9 cellular contexts compared by ENCODE assay signal in genomic region chr19:48795855-48796142, GRCh38. TPM values are rescaled to one million over a fixed set of nuclear protein-coding genes. Genes with fewer than 3 reads are reported as not detected.
DNase-seq lines count a peak whose midpoint lies in the region; ATAC-seq and TF ChIP-seq lines count a peak whose summit lies in the region.
"Had no signal": no experiment of that assay in that cellular context is flagged by ENCODE, and none has a peak within 500 bp of the region (broad histone marks: within the 10 kb centered on the region; RNA-seq: fewer than 3 reads in every experiment).

No MANE protein-coding gene starts in this region.

- H3K9me3 Mint-ChIP-seq in activated T-cell treated with anti-CD3 and anti-CD28 coated beads, Interleukin-2, amount 50 U/mL, for 72 hours, result no peaks in the 10 kb centered on the region
- no peaks in the 10 kb centered on the region for H3K9me3 Mint-ChIP-seq in activated T-cell treated with anti-CD3 and anti-CD28 coated beads, Interleukin-2, amount 50 U/mL, for 4 hours
- H3K9me3 Mint-ChIP-seq in effector memory CD8-positive, alpha-beta T cell, result no peaks in the 10 kb centered on the region
- H3K9me3 Mint-ChIP-seq in natural killer cell, result no peaks in the 10 kb centered on the region

- H3K27ac Mint-ChIP-seq in activated T-cell treated with anti-CD3 and anti-CD28 coated beads, Interleukin-2, amount 50 U/mL, for 72 hours, result peak overlapping the region; percentile 75
- peak overlapping the region; percentile 35 to 85 for H3K27ac Mint-ChIP-seq in effector memory CD8-positive, alpha-beta T cell
- H3K27ac Mint-ChIP-seq in natural killer cell, result peak overlapping the region; percentile 76 to 93

- ATAC-seq in activated T-cell treated with anti-CD3 and anti-CD28 coated beads, Interleukin-2, amount 50 U/mL, for 72 hours (replicated peaks in 1 of 2), result no peak
- no peak for ATAC-seq in activated T-cell treated with anti-CD3 and anti-CD28 coated beads, Interleukin-2, amount 50 U/mL, for 4 hours
- no peak for ATAC-seq in effector memory CD8-positive, alpha-beta T cell (replicated peaks)
- ATAC-seq in natural killer cell (no peak), GM18498 (IDR thresholded peaks at IDR 0.05; ENCODE audit: unreplicated experiment) (no peak), GM21529 (IDR thresholded peaks at IDR 0.05; ENCODE audit: unreplicated experiment) (no peak)

- no peak for TF ChIP-seq CTCF in natural killer cell (IDR thresholded peaks at IDR 0.05)

- peaks cover 12% of the 10 kb centered on the region for H3K4me1 Mint-ChIP-seq in activated T-cell treated with anti-CD3 and anti-CD28 coated beads, Interleukin-2, amount 50 U/mL, for 72 hours (ENCODE audit: low read depth)
- H3K4me1 Mint-ChIP-seq in activated T-cell treated with anti-CD3 and anti-CD28 coated beads, Interleukin-2, amount 50 U/mL, for 4 hours (ENCODE audit: low read depth), result peaks cover 2% of the 10 kb centered on the region
- peaks cover 5 to 9% of the 10 kb centered on the region in 2 donors for H3K4me1 Mint-ChIP-seq in effector memory CD8-positive, alpha-beta T cell (ENCODE audit: low read depth in 2 of 2)
- peaks cover 13 to 14% of the 10 kb centered on the region in 2 donors for H3K4me1 Mint-ChIP-seq in natural killer cell

- peak overlapping the region in 1 of 2 donors; percentile 89 for H3K4me3 Mint-ChIP-seq in activated T-cell treated with anti-CD3 and anti-CD28 coated beads, Interleukin-2, amount 50 U/mL, for 72 hours
- H3K4me3 Mint-ChIP-seq in activated T-cell treated with anti-CD3 and anti-CD28 coated beads, Interleukin-2, amount 50 U/mL, for 4 hours, result no peak overlapping the region
- peak overlapping the region in 1 of 2 donors; percentile 83 for H3K4me3 Mint-ChIP-seq in effector memory CD8-positive, alpha-beta T cell
- no peak overlapping the region for H3K4me3 Mint-ChIP-seq in natural killer cell

- intact Hi-C loops in natural killer cell (cut with micrococcal nuclease), result loop anchor here (1.0 kb wide), 2 partner anchors 40 to 47 kb away; no protein-coding TSS in a partner anchor

- DNase-seq in activated T-cell treated with anti-CD3 and anti-CD28 coated beads, Interleukin-2, amount 50 U/mL, for 72 hours, result no peak
- DNase-seq in activated T-cell treated with anti-CD3 and anti-CD28 coated beads, Interleukin-2, amount 50 U/mL, for 4 hours, result no peak
- DNase-seq in effector memory CD8-positive, alpha-beta T cell, result no peak
- DNase-seq in natural killer cell (no peak), ureter (ENCODE audit: low spot score) (peak; percentile 70), NCI-H187 (lab: John Stamatoyannopoulos, UW) (no peak)

- H3K36me3 Mint-ChIP-seq in activated T-cell treated with anti-CD3 and anti-CD28 coated beads, Interleukin-2, amount 50 U/mL, for 72 hours (ENCODE audit: insufficient read depth in 2 of 2), result peaks cover 0 to 2% of the 10 kb centered on the region in 2 donors
- no peaks in the 10 kb centered on the region for H3K36me3 Mint-ChIP-seq in activated T-cell treated with anti-CD3 and anti-CD28 coated beads, Interleukin-2, amount 50 U/mL, for 4 hours (ENCODE audit: insufficient read depth)
- H3K36me3 Mint-ChIP-seq in effector memory CD8-positive, alpha-beta T cell (ENCODE audit: insufficient read depth), result no peaks in the 10 kb centered on the region
- H3K36me3 Mint-ChIP-seq in natural killer cell, result no peaks in the 10 kb centered on the region

- H3K27me3 Mint-ChIP-seq in activated T-cell treated with anti-CD3 and anti-CD28 coated beads, Interleukin-2, amount 50 U/mL, for 72 hours (ENCODE audit: low read depth), result no peaks in the 10 kb centered on the region
- H3K27me3 Mint-ChIP-seq in activated T-cell treated with anti-CD3 and anti-CD28 coated beads, Interleukin-2, amount 50 U/mL, for 4 hours (ENCODE audit: low read depth), result no peaks in the 10 kb centered on the region
- H3K27me3 Mint-ChIP-seq in effector memory CD8-positive, alpha-beta T cell, result no peaks in the 10 kb centered on the region
- no peaks in the 10 kb centered on the region for H3K27me3 Mint-ChIP-seq in natural killer cell (ENCODE audit: low read depth in 2 of 2)

RNA-seq across cellular contexts. Expression of gene BCAT2, which starts 15.0 kb away (rescaled TPM):
- 10 to 100 TPM; 42.1 to 49.5 TPM for total RNA-seq in activated T-cell treated with anti-CD3 and anti-CD28 coated beads, Interleukin-2, amount 50 U/mL, for 72 hours
- 10 to 100 TPM; 73.0 to 81.7 (median 78.2) TPM for total RNA-seq in activated T-cell treated with anti-CD3 and anti-CD28 coated beads, Interleukin-2, amount 50 U/mL, for 4 hours
- total RNA-seq in natural killer cell, result 10 to 100 TPM; 11.4 to 14.5 (median 12.1) TPM
- 170 TPM for total RNA-seq in ureter

RNA-seq across cellular contexts. Expression of gene FGF21, which starts 40.5 kb away (rescaled TPM):
- total RNA-seq in activated T-cell treated with anti-CD3 and anti-CD28 coated beads, Interleukin-2, amount 50 U/mL, for 72 hours, result not detected
- not detected for total RNA-seq in activated T-cell treated with anti-CD3 and anti-CD28 coated beads, Interleukin-2, amount 50 U/mL, for 4 hours
- total RNA-seq in natural killer cell, result not detected
- total RNA-seq in ureter, result not detected
- total RNA-seq: occipital lobe had no signal

RNA-seq across cellular contexts. Expression of gene HSD17B14, which starts 40.5 kb away (rescaled TPM):
- total RNA-seq in activated T-cell treated with anti-CD3 and anti-CD28 coated beads, Interleukin-2, amount 50 U/mL, for 72 hours, result 1 to 10 TPM; 2.0 to 3.2 TPM
- under 1 TPM; 0.37 to 0.65 (median 0.61) TPM for total RNA-seq in activated T-cell treated with anti-CD3 and anti-CD28 coated beads, Interleukin-2, amount 50 U/mL, for 4 hours
- under 1 TPM in 1 of 3 donors, not detected in 2; 0.75 TPM for total RNA-seq in natural killer cell
- 24.4 TPM for total RNA-seq in ureter

RNA-seq across cellular contexts. Expression of gene FUT1, which starts 43.4 kb away (rescaled TPM):
- total RNA-seq in activated T-cell treated with anti-CD3 and anti-CD28 coated beads, Interleukin-2, amount 50 U/mL, for 72 hours, result under 1 TPM; 0.29 to 0.32 TPM
- total RNA-seq in activated T-cell treated with anti-CD3 and anti-CD28 coated beads, Interleukin-2, amount 50 U/mL, for 4 hours, result under 1 TPM; 0.13 to 0.22 (median 0.18) TPM
- total RNA-seq in natural killer cell (under 1 TPM in 1 of 3 donors, not detected in 2; 0.18 TPM), ureter (5.0 TPM)

RNA-seq across cellular contexts. Expression of gene IZUMO1, which starts 49.1 kb away (rescaled TPM):
- total RNA-seq in activated T-cell treated with anti-CD3 and anti-CD28 coated beads, Interleukin-2, amount 50 U/mL, for 72 hours, result under 1 TPM; 0.14 to 0.32 TPM
- total RNA-seq in activated T-cell treated with anti-CD3 and anti-CD28 coated beads, Interleukin-2, amount 50 U/mL, for 4 hours, result not detected
- total RNA-seq in natural killer cell (not detected), ureter (0.91 TPM)
